22 cellular contexts compared by ENCODE assay signal in the genomic region with DNA sequence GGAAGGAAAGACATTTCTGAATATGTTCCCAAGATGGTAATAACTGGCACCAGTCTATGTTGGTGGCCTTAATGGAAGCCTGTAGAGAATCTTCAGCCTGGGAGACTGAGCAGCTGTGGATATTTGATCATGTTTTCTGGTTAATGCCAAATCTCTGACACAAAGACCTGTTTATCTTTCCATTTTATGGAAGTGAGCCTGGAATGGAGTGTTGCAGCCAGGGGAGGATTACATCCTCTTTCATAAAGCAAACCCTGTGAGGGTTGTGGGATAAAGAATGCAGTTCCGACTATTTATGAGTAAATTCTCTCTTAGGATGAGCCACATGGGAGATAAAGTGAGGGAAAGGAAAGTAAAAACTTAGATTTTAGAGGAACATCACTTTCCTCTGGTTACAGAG.
"Had no signal": no experiment of that assay in that cellular context is flagged by ENCODE, and none has a peak within 500 bp of the region (broad histone marks: within the 10 kb centered on the region; RNA-seq: fewer than 3 reads in every experiment).

No MANE protein-coding gene starts in this region.

- H3K36me3 ChIP-seq: WERI-Rb-1 had no signal

- H3K27ac ChIP-seq: WERI-Rb-1 had no signal

- DNase-seq: activated CD4-positive, alpha-beta memory T cell treated with anti-CD3 and anti-CD28 coated beads, Interleukin-2, amount 10 ng/mL, durations not matched to agents 7 days and 5 days; activated CD4-positive, alpha-beta T cell treated with anti-CD3 and anti-CD28 coated beads for 36 hours; activated CD4-positive, alpha-beta T cell treated with anti-CD3 and anti-CD28 coated beads, Interleukin-2, amount 50 U/mL, for 1 hour; activated gamma-delta T cell; activated naive CD4-positive, alpha-beta T cell treated with anti-CD3 and anti-CD28 coated beads for 36 hours; activated T-cell treated with anti-CD3 and anti-CD28 coated beads for 4 hours; activated T-cell treated with anti-CD3 and anti-CD28 coated beads, Interleukin-2, amount 50 U/mL, for 48 hours; amygdala; Kasumi-1; KBM-7; NCI-H1048; NCI-H146; NCI-H187 treated with DMSO at 0.1 percent for 48 hours; NCI-H226; NCI-H510A; NCI-H526 treated with DMSO at 0.1 percent for 48 hours; NCI-H82; SK-N-SH; T-helper 1 cell; WERI-Rb-1 had no signal

- H3K9me3 ChIP-seq: SK-N-SH had no signal

- ATAC-seq: activated CD4-positive, alpha-beta T cell treated with anti-CD3 and anti-CD28 coated beads for 36 hours; activated T-helper 17 cell treated with anti-CD3 and anti-CD28 coated beads, Interleukin-2, amount 50 U/mL, for 72 hours; Right ventricle myocardium inferior had no signal
